ENCODE assay signal across 8 cellular contexts in the genomic region with DNA sequence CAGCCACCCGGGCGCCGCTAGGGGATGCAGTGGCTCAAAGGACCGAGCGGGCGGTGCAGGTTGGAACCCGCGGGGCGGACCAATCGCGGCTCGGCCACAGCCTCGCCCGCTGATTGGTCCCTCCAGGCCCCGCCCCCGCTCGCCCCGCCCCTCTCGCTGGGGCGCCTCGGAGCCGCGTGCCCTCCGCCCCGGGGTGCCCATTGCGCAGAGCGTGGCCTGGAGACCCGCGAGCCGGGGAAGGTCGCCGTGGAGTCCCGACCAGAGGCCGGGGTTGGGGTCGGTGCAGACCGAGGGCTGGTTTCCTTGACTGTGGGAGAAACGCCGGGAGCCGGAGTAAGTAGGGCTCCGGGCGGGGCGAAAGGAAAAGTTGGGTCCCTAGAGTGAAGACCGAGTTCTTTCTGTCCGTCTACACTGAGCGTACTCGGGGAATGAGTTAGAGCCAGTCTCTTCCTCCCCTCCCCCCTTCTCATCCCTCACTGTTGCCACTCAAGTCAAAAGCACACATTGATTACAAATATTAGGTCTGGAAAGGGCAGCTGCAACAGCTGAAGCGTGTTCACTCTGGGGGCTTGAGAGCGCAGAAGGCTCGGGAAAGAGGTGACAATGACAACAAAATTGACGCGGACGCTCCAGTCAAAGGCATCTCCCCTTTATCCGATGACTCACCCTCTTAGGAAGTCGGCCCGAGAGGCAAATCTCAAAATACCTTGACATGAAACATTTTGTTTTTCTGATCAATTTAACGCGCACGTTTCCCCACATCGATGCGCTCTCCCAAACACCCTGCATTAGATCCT. TPM values are rescaled to one million over a fixed set of nuclear protein-coding genes. Genes with fewer than 3 reads are reported as not detected.
DNase-seq lines count a peak whose midpoint lies in the region; FAIRE-seq and TF ChIP-seq lines count a peak whose summit lies in the region.

No MANE protein-coding gene starts in this region.

- peaks cover 45% of the 10 kb centered on the region for H3K79me2 ChIP-seq in mammary epithelial cell (ENCODE audit: insufficient read depth, low read length)

- in situ Hi-C loops in HAP-1 (cut with MboI; ENCODE audit: low sequenced_read_pairs), result no loop called here
- in situ Hi-C loops in mammary epithelial cell (cut with MboI; ENCODE audit: low sequenced_read_pairs in 2 of 2), result loop anchor here in 1 of 2 donors (5.0 to 10.0 kb wide), 2 partner anchors 541 to 819 kb away; no protein-coding TSS in a partner anchor

- H3K9ac ChIP-seq in mammary epithelial cell (ENCODE audit: insufficient read depth, low read length) (peak overlapping the region; percentile 71), kidney (ENCODE audit: low read length in 2 of 2) (peak overlapping the region; percentile 44 to 48)

- dilution Hi-C loops in mammary epithelial cell (cut with HindIII; ENCODE audit: low sequenced_read_pairs), result no loop called here

- peak overlapping the region; percentile 88 for H3K4me2 ChIP-seq in mammary epithelial cell (ENCODE audit: insufficient read depth, low read depth, low read length)

- H3K27me3 ChIP-seq in HAP-1 (ENCODE audit: low read depth) (no peaks in the 10 kb centered on the region), MG63 (peaks cover 10% of the 10 kb centered on the region; the same call in 1 of the 2 replicates), mammary epithelial cell (ENCODE audit: insufficient read depth, low read length) (no peaks in the 10 kb centered on the region)

- TSS peak; percentile 65 for BruUV-seq in mammary epithelial cell (replicated peaks; lab: Mats Ljungman, UMichigan)

- DNase-seq in GM12864 (ENCODE audit: low read depth) (no peak), HAP-1 (ENCODE audit: low spot score in 2 of 2) (peak; percentile 87 to 95), MG63 (peak; percentile 88), mammary epithelial cell (peak; percentile 89), kidney (peak; percentile 94), NCI-H1417 treated with DMSO at 0.1 percent for 48 hours (lab: John Stamatoyannopoulos, UW) (no peak)
- peak; percentile 91 to 96 (median 96) for DNase-seq in stimulated activated CD4-positive, alpha-beta T cell treated with anti-CD3 and anti-CD28 coated beads, Interleukin-1b, Interleukin-23, amount 100 ng/mL, for 24 hours (ENCODE audit: low read depth in 4 of 4, low spot score in 1 of 4)

- H4K20me1 ChIP-seq in mammary epithelial cell (ENCODE audit: insufficient read depth, low read length), result no peaks in the 10 kb centered on the region

- H3K27ac ChIP-seq in VCaP, result no peak overlapping the region; the same call in 1 of the 2 replicates
- peak overlapping the region; percentile 70 for H3K27ac ChIP-seq in mammary epithelial cell (ENCODE audit: insufficient read depth, low read depth, low read length)
- peak overlapping the region; percentile 47 to 89 for H3K27ac ChIP-seq in kidney (ENCODE audit: low read depth in 2 of 2, low read length in 2 of 2)

- CTCF ChIA-PET in mammary epithelial cell (lab: Charles Lee; ENCODE audit: low non-redundant PET), result no interaction called here

- no peaks in the 10 kb centered on the region for H3K36me3 ChIP-seq in HAP-1 (replicated peaks)
- H3K36me3 ChIP-seq in MG63, result no peaks in the 10 kb centered on the region
- no peaks in the 10 kb centered on the region for H3K36me3 ChIP-seq in mammary epithelial cell (ENCODE audit: insufficient read depth, low read length)
- H3K36me3 ChIP-seq in kidney (ENCODE audit: control insufficient read depth in 1 of 2, insufficient read depth in 2 of 2, low read length in 2 of 2), result no peaks in the 10 kb centered on the region

- FAIRE-seq in kidney (lab: Jason Lieb, UNC), result no peak

- H3K4me1 ChIP-seq in HAP-1, result peaks cover 4% of the 10 kb centered on the region
- H3K4me1 ChIP-seq in mammary epithelial cell (ENCODE audit: insufficient read depth, low read length), result peaks cover 46% of the 10 kb centered on the region
- H3K4me1 ChIP-seq in kidney (ENCODE audit: control insufficient read depth in 1 of 2, insufficient read depth in 1 of 2, low read depth in 1 of 2, low read length in 2 of 2), result peaks cover 0 to 12% of the 10 kb centered on the region in 2 donors

- intact Hi-C loops in mammary epithelial cell (cut with micrococcal nuclease), result loop anchor here (1.0 to 10.0 kb wide), 13 partner anchors 181 to 1249 kb away; no protein-coding TSS in a partner anchor
- intact Hi-C loops in kidney (cut with DNase I), result no loop called here

- WGBS in mammary epithelial cell (ENCODE audit: low coverage, missing lambda C conversion rate), result 1% methylated on average over 36 of the region's 60 CpGs

- TF ChIP-seq CTCF in GM12864 (IDR thresholded peaks at IDR 0.05; ENCODE audit: low read depth, low read length, missing control alignments), result peak; percentile 69
- peak; percentile 97 for TF ChIP-seq CTCF in VCaP (conservative IDR thresholded peaks at IDR 0.05)
- TF ChIP-seq CTCF in mammary epithelial cell (conservative IDR thresholded peaks at IDR 0.05 in 1 of 2, IDR thresholded peaks at IDR 0.05 in 1 of 2; ENCODE audit: extremely low read depth in 1 of 2, insufficient read depth in 1 of 2, low read depth in 1 of 2, low read length in 2 of 2), result peak; percentile 71 to 97
- TF ChIP-seq CTCF in kidney (IDR thresholded peaks at IDR 0.05; ENCODE audit: borderline replicate concordance, extremely low read depth, insufficient read depth), result peak; percentile 73

- no peaks in the 10 kb centered on the region for H3K9me3 ChIP-seq in HAP-1
- no peaks in the 10 kb centered on the region for H3K9me3 ChIP-seq in MG63
- no peaks in the 10 kb centered on the region for H3K9me3 ChIP-seq in mammary epithelial cell (replicated peaks; ENCODE audit: insufficient read depth, low read length)
- H3K9me3 ChIP-seq in kidney (ENCODE audit: control insufficient read depth in 1 of 2, low read length in 2 of 2), result no peaks in the 10 kb centered on the region

- no peak overlapping the region; the same call in 1 of the 2 replicates for H3K4me3 ChIP-seq in GM12864 (ENCODE audit: low read depth, low read length)
- peak overlapping the region; percentile 51 for H3K4me3 ChIP-seq in HAP-1
- peak overlapping the region; percentile 56 for H3K4me3 ChIP-seq in MG63
- H3K4me3 ChIP-seq in mammary epithelial cell (replicated peaks in 1 of 3; ENCODE audit: insufficient read depth in 1 of 3, low read depth in 2 of 3, low read length in 3 of 3), result peak overlapping the region; percentile 86 to 90 (median 87)
- peak overlapping the region; percentile 68 to 88 for H3K4me3 ChIP-seq in kidney (ENCODE audit: low read length in 2 of 2)

- peak overlapping the region; percentile 87 for H2AFZ ChIP-seq in mammary epithelial cell (ENCODE audit: low read depth, low read length)

RNA-seq across cellular contexts. Expression of a gene that starts 0.8 kb away (rescaled TPM):
- total RNA-seq in MG63 (2014; rRNA removed; shearing (Covaris generic); ENCODE audit: low replicate concordance), result not detected in 2 replicates
- total RNA-seq in mammary epithelial cell (10 to 100 TPM in 1 of 2 donors, 1 to 10 TPM in 1; 7.7 to 20.6 TPM), kidney (23.5 TPM)
- polyA plus RNA-seq in mammary epithelial cell (5.3 TPM), kidney (ENCODE audit: insufficient read depth, low read depth, low replicate concordance) (45.9 TPM)
- polyA minus RNA-seq in mammary epithelial cell, result 4.7 TPM

Comparison
In these comparisons a context has a peak if more than half of its experiments do, and no peak if none do; other contexts are left out.
1. DNase-seq: peak in HAP-1 (2 of 2), MG63 (single experiment), mammary epithelial cell (single experiment), kidney (single experiment) and stimulated activated CD4-positive, alpha-beta T cell treated with anti-CD3 and anti-CD28 coated beads, Interleukin-1b, Interleukin-23, amount 100 ng/mL, for 24 hours (4 of 4); none in GM12864 (single experiment) and NCI-H1417 treated with DMSO at 0.1 percent for 48 hours (single experiment).
2. Peak in every context shown above with its lines, with median percentiles within 50 percentile points of each other: CTCF ChIP-seq.